32 cellular contexts compared by ENCODE assay signal in genomic region chr6:125711013-125711675, GRCh38. TPM values are rescaled to one million over a fixed set of nuclear protein-coding genes. Genes with fewer than 3 reads are reported as not detected.
"Had no signal": no experiment of that assay in that cellular context is flagged by ENCODE, and none has a peak within 500 bp of the region (broad histone marks: within the 10 kb centered on the region; RNA-seq: fewer than 3 reads in every experiment).

No MANE protein-coding gene starts in this region.

- H3K4me3 ChIP-seq: neural progenitor cell, ovary, psoas muscle, skin epidermis, smooth muscle cell, spleen, suprapubic skin, testis, tibial artery, transverse colon, upper lobe of right lung, uterus had no signal

- DNase-seq: natural killer cell; occipital lobe; ovary; posterior cingulate gyrus; psoas muscle; right cardiac atrium; spleen; stimulated activated CD4-positive, alpha-beta T cell treated with anti-CD3 and anti-CD28 coated beads, Interleukin-12 subunit alpha, Interleukin-12 subunit beta, amount 100 ng/mL, for 4 hours; stimulated activated CD4-positive, alpha-beta T cell treated with anti-CD3 and anti-CD28 coated beads, Interleukin-1b, Interleukin-23, amount 100 ng/mL, for 48 hours; stimulated activated CD4-positive, alpha-beta T cell treated with anti-CD3 and anti-CD28 coated beads, Interleukin-4, amount 100 ng/mL, for 1 hour; stimulated activated CD4-positive, alpha-beta T cell treated with anti-CD3 and anti-CD28 coated beads, Interleukin-4, amount 100 ng/mL, for 4 hours; stimulated activated CD8-positive, alpha-beta memory T cell treated with anti-CD3 and anti-CD28 coated beads, Interleukin-4, amount 100 ng/mL, for 48 hours; stimulated activated naive CD4-positive, alpha-beta T cell; stimulated activated naive CD8-positive, alpha-beta T cell treated with anti-CD3 and anti-CD28 coated beads, Interleukin-15, amount 100 ng/mL, for 72 hours; stimulated activated naive CD8-positive, alpha-beta T cell treated with anti-CD3 and anti-CD28 coated beads, Interleukin-15, Interleukin-2, amounts not matched to agents 100 U/mL and 50 U/mL, for 24 hours; substantia nigra; testis; tibial artery; transverse colon; upper lobe of right lung; uterus had no signal

- H3K4me1 ChIP-seq: parathyroid adenoma, psoas muscle, spleen, suprapubic skin, testis, transverse colon, upper lobe of right lung, uterus had no signal

- H3K9me3 ChIP-seq: ovary, psoas muscle, testis, transverse colon, upper lobe of right lung, uterus had no signal

- H3K9me3 Mint-ChIP-seq: natural killer cell had no signal

- H3K27ac Mint-ChIP-seq: natural killer cell; nephron; neural progenitor cell; progenitor cell of endocrine pancreas; stimulated activated memory B cell treated with anti-CD40 and anti-IgM and Interleukin-4, amounts not matched to agents 10 μg/mL and 1 μg/mL and 100 μg/mL, for 72 hours; type B pancreatic cell had no signal

- H3K36me3 Mint-ChIP-seq: neural progenitor cell had no signal

- H3K4me3 Mint-ChIP-seq: natural killer cell; nephron; neural progenitor cell; stimulated activated memory B cell treated with anti-CD40 and anti-IgM and Interleukin-4, amounts not matched to agents 10 μg/mL and 1 μg/mL and 100 μg/mL, for 72 hours; stimulated activated naive CD8-positive, alpha-beta T cell treated with anti-CD3 and anti-CD28 coated beads, Interleukin-15, amount 100 ng/mL, for 72 hours; type B pancreatic cell had no signal

- H3K27ac ChIP-seq: neural progenitor cell, ovary, parathyroid adenoma, psoas muscle, skin epidermis, spleen, suprapubic skin, testis, tibial artery, transverse colon, upper lobe of right lung, uterus had no signal

- H3K36me3 ChIP-seq: neural progenitor cell, ovary, spleen, suprapubic skin, tibial artery, upper lobe of right lung, uterus had no signal

- ATAC-seq: natural killer cell; psoas muscle; right cardiac atrium; sciatic nerve; stimulated activated naive CD8-positive, alpha-beta T cell treated with anti-CD3 and anti-CD28 coated beads, Interleukin-15, amount 100 ng/mL, for 72 hours; stimulated activated naive CD8-positive, alpha-beta T cell treated with anti-CD3 and anti-CD28 coated beads, Interleukin-15, Interleukin-2, amounts not matched to agents 100 U/mL and 50 U/mL, for 24 hours; upper lobe of right lung had no signal

- H3K4me1 Mint-ChIP-seq: natural killer cell had no signal

RNA-seq across cellular contexts. Expression of gene HEY2, which starts 38.3 kb away (rescaled TPM):
- total RNA-seq: renal cortical epithelial cell had no signal
